10 cellular contexts compared by ENCODE assay signal in genomic region chr12:123762715-123763052, GRCh38. TPM values are rescaled to one million over a fixed set of nuclear protein-coding genes. Genes with fewer than 3 reads are reported as not detected.
DNase-seq lines count a peak whose midpoint lies in the region; ATAC-seq and TF ChIP-seq lines count a peak whose summit lies in the region.
"Had no signal": no experiment of that assay in that cellular context is flagged by ENCODE, and none has a peak within 500 bp of the region (broad histone marks: within the 10 kb centered on the region; RNA-seq: fewer than 3 reads in every experiment).

No MANE protein-coding gene starts in this region.

- H3K4me2 ChIP-seq in GM23338, result peak overlapping the region; percentile 76
- peak overlapping the region; percentile 86 for H3K4me2 ChIP-seq in mammary epithelial cell (ENCODE audit: insufficient read depth, low read depth, low read length)

- TF ChIP-seq CTCF in GM23338 (conservative IDR thresholded peaks at IDR 0.05; ENCODE audit: low read depth in 2 of 2) (no peak), mammary epithelial cell (conservative IDR thresholded peaks at IDR 0.05 in 1 of 2, IDR thresholded peaks at IDR 0.05 in 1 of 2; ENCODE audit: extremely low read depth in 1 of 2, insufficient read depth in 1 of 2, low read depth in 1 of 2, low read length in 2 of 2) (no peak)

- CTCF ChIA-PET in mammary epithelial cell (lab: Charles Lee; ENCODE audit: low non-redundant PET), result no interaction called here

- ATAC-seq in GM23338 (peak; percentile 11), GM18520 (IDR thresholded peaks at IDR 0.05; ENCODE audit: unreplicated experiment) (no peak)

- H2AFZ ChIP-seq in ACC112 (ENCODE audit: low read length, unreplicated experiment), result no peak overlapping the region
- H2AFZ ChIP-seq in GM23338, result peak overlapping the region; percentile 97
- peak overlapping the region; percentile 89 for H2AFZ ChIP-seq in mammary epithelial cell (ENCODE audit: low read depth, low read length)

- peaks cover 7% of the 10 kb centered on the region for H3K27me3 Mint-ChIP-seq in GM23338 (ENCODE audit: insufficient read depth, low read depth, poor library complexity)

- no peak for DNase-seq in GM23338 (ENCODE audit: low spot score)
- no peak for DNase-seq in mammary epithelial cell
- DNase-seq in NCI-H82 (lab: John Stamatoyannopoulos, UW), result no peak
- DNase-seq in NCI-H524 treated with DMSO at 0.1 percent for 48 hours (lab: John Stamatoyannopoulos, UW), result no peak
- no peak for DNase-seq in NCI-H1436 treated with DMSO at 0.1 percent for 48 hours (lab: John Stamatoyannopoulos, UW)
- DNase-seq: brain microvascular endothelial cell had no signal

- H3K36me3 Mint-ChIP-seq in GM23338 (ENCODE audit: low read depth), result peaks cover 15% of the 10 kb centered on the region

- H3K4me1 ChIP-seq in ACC112 (ENCODE audit: control insufficient read depth, insufficient read depth, low read length, unreplicated experiment) (peaks cover 6% of the 10 kb centered on the region), GM23338 (ENCODE audit: insufficient read depth) (0 out of 2 replicates have a peak, but pooled peaks cover 4% of the 10 kb centered on the region), mammary epithelial cell (ENCODE audit: insufficient read depth, low read length) (peaks cover 9% of the 10 kb centered on the region), mononuclear cell (ENCODE audit: insufficient read depth, low read length) (peaks cover 18% of the 10 kb centered on the region)

- no peak overlapping the region for H3K27ac ChIP-seq in ACC112 (ENCODE audit: low read depth, low read length)
- no peak overlapping the region for H3K27ac ChIP-seq in GM23338 (ENCODE audit: low read depth)
- H3K27ac ChIP-seq in mammary epithelial cell (ENCODE audit: insufficient read depth, low read depth, low read length), result no peak overlapping the region
- H3K27ac ChIP-seq: brain microvascular endothelial cell, SK-N-MC had no signal

- no peaks in the 10 kb centered on the region for H3K9me3 Mint-ChIP-seq in GM23338

- H3K9me3 ChIP-seq in mammary epithelial cell (replicated peaks; ENCODE audit: insufficient read depth, low read length), result no peaks in the 10 kb centered on the region
- no peaks in the 10 kb centered on the region for H3K9me3 ChIP-seq in mononuclear cell (ENCODE audit: low read depth, low read length)

- H3K4me1 Mint-ChIP-seq in GM23338, result peaks cover 6% of the 10 kb centered on the region; the same call in 2 of the 3 replicates

- no TSS peak for BruUV-seq in mammary epithelial cell (replicated peaks; lab: Mats Ljungman, UMichigan)

- H3K36me3 ChIP-seq in ACC112 (ENCODE audit: insufficient read depth, low read length) (no peaks in the 10 kb centered on the region), GM23338 (ENCODE audit: insufficient read depth) (0 out of 2 replicates have a peak, but pooled peaks cover 16% of the 10 kb centered on the region), mammary epithelial cell (ENCODE audit: insufficient read depth, low read length) (no peaks in the 10 kb centered on the region)
- H3K36me3 ChIP-seq: brain microvascular endothelial cell had no signal

- H4K20me1 ChIP-seq in GM23338 (replicated peaks; ENCODE audit: insufficient read depth) (peaks cover 3% of the 10 kb centered on the region; the same call in 1 of the 2 replicates), mammary epithelial cell (ENCODE audit: insufficient read depth, low read length) (no peaks in the 10 kb centered on the region)

- H3K9me2 ChIP-seq in GM23338 (ENCODE audit: insufficient read depth), result no peaks in the 10 kb centered on the region

- peak overlapping the region; percentile 74 for H3K4me3 ChIP-seq in ACC112 (ENCODE audit: low read depth, low read length)
- H3K4me3 ChIP-seq in GM23338, result peak overlapping the region; percentile 70
- no peak overlapping the region for H3K4me3 ChIP-seq in mammary epithelial cell (replicated peaks in 1 of 3; ENCODE audit: insufficient read depth in 1 of 3, low read depth in 2 of 3, low read length in 3 of 3)
- peak overlapping the region; percentile 47 for H3K4me3 ChIP-seq in mononuclear cell (ENCODE audit: low read length)
- H3K4me3 ChIP-seq: SK-N-MC had no signal

- H3K27me3 ChIP-seq in ACC112 (ENCODE audit: insufficient read depth, low read length) (peaks cover 11% of the 10 kb centered on the region), GM23338 (ENCODE audit: insufficient read depth) (peaks cover 3% of the 10 kb centered on the region; the same call in 1 of the 2 replicates), mammary epithelial cell (ENCODE audit: insufficient read depth, low read length) (peaks cover 2% of the 10 kb centered on the region), mononuclear cell (ENCODE audit: insufficient read depth, low read length) (no peaks in the 10 kb centered on the region)
- H3K27me3 ChIP-seq: brain microvascular endothelial cell had no signal

- WGBS in mammary epithelial cell (ENCODE audit: low coverage, missing lambda C conversion rate), result 36% methylated on average over 15 of the region's 15 CpGs

- H3K9ac ChIP-seq in mammary epithelial cell (ENCODE audit: insufficient read depth, low read length), result no peak overlapping the region

- intact Hi-C loops in mammary epithelial cell (cut with micrococcal nuclease), result no loop called here

- H3K79me2 ChIP-seq in ACC112 (ENCODE audit: control insufficient read depth, insufficient read depth, low read length, unreplicated experiment), result no peaks in the 10 kb centered on the region
- H3K79me2 ChIP-seq in GM23338 (replicated peaks; ENCODE audit: insufficient read depth), result no peaks in the 10 kb centered on the region
- H3K79me2 ChIP-seq in mammary epithelial cell (ENCODE audit: insufficient read depth, low read length), result no peaks in the 10 kb centered on the region

- H3K4me3 Mint-ChIP-seq in GM23338, result peak overlapping the region; percentile 82

- in situ Hi-C loops in mammary epithelial cell (cut with MboI; ENCODE audit: low sequenced_read_pairs in 2 of 2), result no loop called here

- no peak overlapping the region for H3K27ac Mint-ChIP-seq in GM23338

- H3F3A ChIP-seq in GM23338 (replicated peaks; ENCODE audit: low read depth), result peaks cover 5% of the 10 kb centered on the region; the same call in 1 of the 2 replicates

- dilution Hi-C loops in mammary epithelial cell (cut with HindIII; ENCODE audit: low sequenced_read_pairs), result no loop called here

TF ChIP-seq in GM23338, 12 proteins besides CTCF, POLR2A, EP300 and RAD21 (continues in another document):
- TF ChIP-seq STAT1 (IDR thresholded peaks at IDR 0.05; ENCODE audit: unreplicated experiment) (no peak), ETS1 (IDR thresholded peaks at IDR 0.05) (no peak), CREB1 (CRISPR knock-in tag; IDR thresholded peaks at IDR 0.05; ENCODE audit: low read depth) (no peak), REST (IDR thresholded peaks at IDR 0.05; ENCODE audit: unreplicated experiment) (no peak), EZH2 (IDR thresholded peaks at IDR 0.05; ENCODE audit: low read depth, unreplicated experiment) (no peak), ZNF114 (CRISPR knock-in tag; IDR thresholded peaks at IDR 0.05) (no peak), POLR2AphosphoS5 (IDR thresholded peaks at IDR 0.05; ENCODE audit: low read depth) (no peak), NANOG (IDR thresholded peaks at IDR 0.05; ENCODE audit: borderline replicate concordance) (no peak), JUNB (IDR thresholded peaks at IDR 0.05; ENCODE audit: unreplicated experiment) (no peak), EZH2phosphoT487 (IDR thresholded peaks at IDR 0.05; ENCODE audit: unreplicated experiment) (no peak), ZNF331 (CRISPR knock-in tag; IDR thresholded peaks at IDR 0.05; ENCODE audit: low read depth) (no peak)

RNA-seq across cellular contexts. Expression of gene DNAH10, which starts 0.6 kb away (rescaled TPM):
- total RNA-seq in GM23338 (2014; rRNA removed; shearing (Covaris generic)), result 0.03 and 0.12 TPM in 2 replicates
- polyA plus RNA-seq in GM23338 (2016; fragmentation: Nextera tagmentation; extraction: Ambion mirVana), result 0.03 and 0.19 TPM in 2 replicates
- total RNA-seq in mammary epithelial cell, result under 1 TPM; 0.50 to 0.96 TPM
- 0.16 TPM for polyA plus RNA-seq in mammary epithelial cell
- 0.16 TPM for polyA minus RNA-seq in mammary epithelial cell
- 0.21 TPM for total RNA-seq in mononuclear cell

RNA-seq across cellular contexts. Expression of gene ATP6V0A2, which starts 50.5 kb away (rescaled TPM):
- total RNA-seq in GM23338 (2014; rRNA removed; shearing (Covaris generic)), result 49.7 and 64.4 TPM in 2 replicates
- polyA plus RNA-seq in GM23338 (2016; fragmentation: Nextera tagmentation; extraction: Ambion mirVana), result 19.0 and 19.2 TPM in 2 replicates
- 10 to 100 TPM; 31.0 to 32.3 TPM for total RNA-seq in mammary epithelial cell
- 14.7 TPM for polyA plus RNA-seq in mammary epithelial cell
- polyA minus RNA-seq in mammary epithelial cell, result 101 TPM
- total RNA-seq in mononuclear cell, result 27.9 TPM

Comparison
In these comparisons a context has a peak if more than half of its experiments do, and no peak if none do; other contexts are left out.
1. H3K4me3 ChIP-seq: peak in ACC112 (single experiment), GM23338 (single experiment) and mononuclear cell (single experiment); none in mammary epithelial cell (0 of 3).